ENCODE assay signal across 1 cellular context in genomic region chr5:5360878-5361520, GRCh38.
TF ChIP-seq lines count a peak whose summit lies in the region.

No MANE protein-coding gene starts in this region.

TF ChIP-seq in HepG2, 621 proteins besides CTCF, POLR2A, EP300 and RAD21 (continued from another document and continues in another):
- TF ChIP-seq HNF1A (IDR thresholded peaks at IDR 0.05; ENCODE audit: low read depth) (no peak), HNF1A (CRISPR knock-in tag; IDR thresholded peaks at IDR 0.05; ENCODE audit: borderline replicate concordance) (peak; percentile 59; the same call in 1 of the 2 replicates), MEF2D (CRISPR knock-in tag; IDR thresholded peaks at IDR 0.05) (no peak; the same call in 1 of the 2 replicates), ZNF737 (CRISPR knock-in tag; IDR thresholded peaks at IDR 0.05; ENCODE audit: borderline replicate concordance) (no peak), ZNF205 (CRISPR knock-in tag; IDR thresholded peaks at IDR 0.05) (peak; percentile 77), ETS1 (CRISPR knock-in tag; IDR thresholded peaks at IDR 0.05) (no peak), RCOR2 (CRISPR knock-in tag; IDR thresholded peaks at IDR 0.05) (peak; percentile 82), ZNF773 (CRISPR knock-in tag; IDR thresholded peaks at IDR 0.05; ENCODE audit: borderline replicate concordance) (no peak), CEBPZ (IDR thresholded peaks at IDR 0.05; ENCODE audit: low read length) (no peak), TFE3 (CRISPR knock-in tag; IDR thresholded peaks at IDR 0.05) (peak; percentile 98), PAXIP1 (CRISPR knock-in tag; conservative IDR thresholded peaks at IDR 0.05) (peak; percentile 97), ZNF75D (CRISPR knock-in tag; IDR thresholded peaks at IDR 0.05; ENCODE audit: borderline replicate concordance) (no peak), ATM (IDR thresholded peaks at IDR 0.05; ENCODE audit: borderline replicate concordance) (no peak), MNT (IDR thresholded peaks at IDR 0.05) (no peak), ZNF207 (IDR thresholded peaks at IDR 0.05; ENCODE audit: borderline replicate concordance) (no peak), GTF2F1 (IDR thresholded peaks at IDR 0.05; ENCODE audit: low read length) (no peak), CREB3 (CRISPR knock-in tag; IDR thresholded peaks at IDR 0.05) (no peak), SETDB1 (CRISPR knock-in tag; IDR thresholded peaks at IDR 0.05; ENCODE audit: borderline replicate concordance) (no peak), GLI4 (CRISPR knock-in tag; IDR thresholded peaks at IDR 0.05; ENCODE audit: borderline replicate concordance) (no peak), ZNF598 (CRISPR knock-in tag; IDR thresholded peaks at IDR 0.05; ENCODE audit: borderline replicate concordance) (no peak), ZNF891 (CRISPR knock-in tag; IDR thresholded peaks at IDR 0.05) (peak; percentile 73; the same call in 1 of the 2 replicates), ZNF354B (CRISPR knock-in tag; IDR thresholded peaks at IDR 0.05) (no peak), MAZ (IDR thresholded peaks at IDR 0.05; ENCODE audit: borderline replicate concordance, low read depth, low read length) (0 out of 2 replicates have a peak, but pooled peaks have one; percentile 16), MAZ (CRISPR knock-in tag; IDR thresholded peaks at IDR 0.05; ENCODE audit: low read depth) (no peak)
- TF ChIP-seq, protein P1, sequence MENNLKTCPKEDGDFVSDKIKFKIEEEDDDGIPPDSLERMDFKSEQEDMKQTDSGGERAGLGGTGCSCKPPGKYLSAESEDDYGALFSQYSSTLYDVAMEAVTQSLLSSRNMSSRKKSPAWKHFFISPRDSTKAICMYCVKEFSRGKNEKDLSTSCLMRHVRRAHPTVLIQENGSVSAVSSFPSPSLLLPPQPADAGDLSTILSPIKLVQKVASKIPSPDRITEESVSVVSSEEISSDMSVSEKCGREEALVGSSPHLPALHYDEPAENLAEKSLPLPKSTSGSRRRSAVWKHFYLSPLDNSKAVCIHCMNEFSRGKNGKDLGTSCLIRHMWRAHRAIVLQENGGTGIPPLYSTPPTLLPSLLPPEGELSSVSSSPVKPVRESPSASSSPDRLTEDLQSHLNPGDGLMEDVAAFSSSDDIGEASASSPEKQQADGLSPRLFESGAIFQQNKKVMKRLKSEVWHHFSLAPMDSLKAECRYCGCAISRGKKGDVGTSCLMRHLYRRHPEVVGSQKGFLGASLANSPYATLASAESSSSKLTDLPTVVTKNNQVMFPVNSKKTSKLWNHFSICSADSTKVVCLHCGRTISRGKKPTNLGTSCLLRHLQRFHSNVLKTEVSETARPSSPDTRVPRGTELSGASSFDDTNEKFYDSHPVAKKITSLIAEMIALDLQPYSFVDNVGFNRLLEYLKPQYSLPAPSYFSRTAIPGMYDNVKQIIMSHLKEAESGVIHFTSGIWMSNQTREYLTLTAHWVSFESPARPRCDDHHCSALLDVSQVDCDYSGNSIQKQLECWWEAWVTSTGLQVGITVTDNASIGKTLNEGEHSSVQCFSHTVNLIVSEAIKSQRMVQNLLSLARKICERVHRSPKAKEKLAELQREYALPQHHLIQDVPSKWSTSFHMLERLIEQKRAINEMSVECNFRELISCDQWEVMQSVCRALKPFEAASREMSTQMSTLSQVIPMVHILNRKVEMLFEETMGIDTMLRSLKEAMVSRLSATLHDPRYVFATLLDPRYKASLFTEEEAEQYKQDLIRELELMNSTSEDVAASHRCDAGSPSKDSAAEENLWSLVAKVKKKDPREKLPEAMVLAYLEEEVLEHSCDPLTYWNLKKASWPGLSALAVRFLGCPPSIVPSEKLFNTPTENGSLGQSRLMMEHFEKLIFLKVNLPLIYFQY (CRISPR knock-in tag; IDR thresholded peaks at IDR 0.05; ENCODE audit: borderline replicate concordance), result no peak
- TF ChIP-seq, protein P2, sequence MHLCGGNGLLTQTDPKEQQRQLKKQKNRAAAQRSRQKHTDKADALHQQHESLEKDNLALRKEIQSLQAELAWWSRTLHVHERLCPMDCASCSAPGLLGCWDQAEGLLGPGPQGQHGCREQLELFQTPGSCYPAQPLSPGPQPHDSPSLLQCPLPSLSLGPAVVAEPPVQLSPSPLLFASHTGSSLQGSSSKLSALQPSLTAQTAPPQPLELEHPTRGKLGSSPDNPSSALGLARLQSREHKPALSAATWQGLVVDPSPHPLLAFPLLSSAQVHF (CRISPR knock-in tag; IDR thresholded peaks at IDR 0.05), result no peak
- TF ChIP-seq, protein P3, sequence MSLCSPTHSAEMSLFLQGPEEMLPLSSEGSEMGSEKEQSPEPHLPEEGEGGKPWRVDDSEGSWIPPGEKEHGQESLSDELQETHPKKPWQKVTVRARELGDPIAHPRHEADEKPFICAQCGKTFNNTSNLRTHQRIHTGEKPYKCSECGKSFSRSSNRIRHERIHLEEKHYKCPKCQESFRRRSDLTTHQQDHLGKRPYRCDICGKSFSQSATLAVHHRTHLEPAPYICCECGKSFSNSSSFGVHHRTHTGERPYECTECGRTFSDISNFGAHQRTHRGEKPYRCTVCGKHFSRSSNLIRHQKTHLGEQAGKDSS (CRISPR knock-in tag; IDR thresholded peaks at IDR 0.05; ENCODE audit: borderline replicate concordance, low read depth), result 0 out of 2 replicates have a peak, but pooled peaks have one; percentile 44
- TF ChIP-seq, protein P4, sequence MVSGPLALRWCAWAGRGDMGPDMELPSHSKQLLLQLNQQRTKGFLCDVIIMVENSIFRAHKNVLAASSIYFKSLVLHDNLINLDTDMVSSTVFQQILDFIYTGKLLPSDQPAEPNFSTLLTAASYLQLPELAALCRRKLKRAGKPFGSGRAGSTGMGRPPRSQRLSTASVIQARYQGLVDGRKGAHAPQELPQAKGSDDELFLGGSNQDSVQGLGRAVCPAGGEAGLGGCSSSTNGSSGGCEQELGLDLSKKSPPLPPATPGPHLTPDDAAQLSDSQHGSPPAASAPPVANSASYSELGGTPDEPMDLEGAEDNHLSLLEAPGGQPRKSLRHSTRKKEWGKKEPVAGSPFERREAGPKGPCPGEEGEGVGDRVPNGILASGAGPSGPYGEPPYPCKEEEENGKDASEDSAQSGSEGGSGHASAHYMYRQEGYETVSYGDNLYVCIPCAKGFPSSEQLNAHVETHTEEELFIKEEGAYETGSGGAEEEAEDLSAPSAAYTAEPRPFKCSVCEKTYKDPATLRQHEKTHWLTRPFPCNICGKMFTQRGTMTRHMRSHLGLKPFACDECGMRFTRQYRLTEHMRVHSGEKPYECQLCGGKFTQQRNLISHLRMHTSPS (CRISPR knock-in tag; IDR thresholded peaks at IDR 0.05; ENCODE audit: low read depth), result no peak
